In the genomic region with DNA sequence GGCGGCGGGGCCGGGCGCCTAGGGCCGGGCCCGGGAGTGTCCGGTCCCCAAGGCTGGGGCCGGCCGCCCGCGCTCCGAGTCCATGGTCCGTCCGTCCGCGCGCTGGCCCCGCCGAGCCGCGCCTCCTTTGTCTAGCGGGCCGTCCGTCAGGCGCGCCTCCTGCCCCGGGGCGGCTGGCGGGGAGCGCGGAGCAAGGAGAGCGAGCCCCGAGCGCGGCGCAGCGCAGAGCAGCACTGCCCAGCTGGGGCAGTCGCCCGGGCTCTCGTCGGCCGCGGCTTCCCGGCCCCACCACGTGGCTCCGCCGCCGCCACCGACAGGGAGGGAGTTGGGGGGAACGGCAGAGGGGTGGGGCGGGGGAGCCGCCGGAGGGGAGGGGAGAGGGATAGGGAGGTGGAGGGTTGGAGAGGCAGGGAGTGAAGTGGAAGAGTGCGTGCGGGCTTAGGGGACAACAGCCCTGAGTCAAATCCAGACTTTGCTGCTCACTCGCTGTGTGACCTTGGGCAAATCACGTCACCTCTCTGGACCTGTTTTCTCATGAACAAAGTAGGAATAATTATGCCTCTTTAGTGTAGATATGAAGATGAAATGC, we compare ENCODE assay signal across 9 cellular contexts. TPM values are rescaled to one million over a fixed set of nuclear protein-coding genes. Genes with fewer than 3 reads are reported as not detected.
DNase-seq lines count a peak whose midpoint lies in the region; ATAC-seq and TF ChIP-seq lines count a peak whose summit lies in the region.
"Had no signal": no experiment of that assay in that cellular context is flagged by ENCODE, and none has a peak within 500 bp of the region (broad histone marks: within the 10 kb centered on the region; RNA-seq: fewer than 3 reads in every experiment).

NKAIN1 (minus strand) TSS at position 235 of the 589 bp plus-strand sequence. CDS start 340 bp downstream, outside the sequence.

- H3K4me1 Mint-ChIP-seq in mesothelial cell of epicardium = peaks cover 14% of the 10 kb centered on the region

- H3K9me3 Mint-ChIP-seq in mesothelial cell of epicardium = no peaks in the 10 kb centered on the region

- H3K27me3 Mint-ChIP-seq in mesothelial cell of epicardium (ENCODE audit: low read depth) = peaks cover 46% of the 10 kb centered on the region

- H3K36me3 Mint-ChIP-seq in mesothelial cell of epicardium = no peaks in the 10 kb centered on the region

- H3K4me3 Mint-ChIP-seq in mesothelial cell of epicardium = peak within 1 kb of the TSS; percentile 85

- ATAC-seq in GM19324 (IDR thresholded peaks at IDR 0.05; ENCODE audit: low FRiP score, unreplicated experiment) (no peak), HG02884 (IDR thresholded peaks at IDR 0.05; ENCODE audit: unreplicated experiment) (no peak)

- DNase-seq in DMS 273 (lab: John Stamatoyannopoulos, UW; ENCODE audit: unreplicated experiment) (peak; percentile 78), DMS 273 treated with DMSO at 0.1 percent for 48 hours (lab: John Stamatoyannopoulos, UW) (no peak), NCI-H69 (lab: John Stamatoyannopoulos, UW) (peak; percentile 59), dermis blood vessel endothelial cell (peak; percentile 51), mesothelial cell of epicardium (ENCODE audit: low spot score in 2 of 2, unreplicated experiment in 2 of 2) (peak; percentile 49 to 70), NOMO-1 treated with dmso at 0.1 percent for 144 hours (lab: John Stamatoyannopoulos, UW; ENCODE audit: unreplicated experiment) (no peak)

- no peak for TF ChIP-seq CTCF in mesothelial cell of epicardium (IDR thresholded peaks at IDR 0.05; ENCODE audit: unreplicated experiment)

- H3K27ac Mint-ChIP-seq in mesothelial cell of epicardium = peak within 1 kb of the TSS; percentile 59

RNA-seq across cellular contexts. Expression of gene NKAIN1, which starts in this region (rescaled TPM):
- total RNA-seq in dermis blood vessel endothelial cell (0.70 TPM in 1 of 2 replicates, not detected in the other), mesothelial cell of epicardium (9.4 to 10.2 TPM (median 9.4 TPM) in 3 replicates)
- total RNA-seq: T-helper 1 cell treated with Interleukin-12 subunit alpha and Interleukin-12 subunit beta and Interleukin-4 antibody, amounts not matched to agents 30 ng/mL and 1 ng/mL, for 36 hours had no signal

Comparison
In these comparisons a context has a peak if more than half of its experiments do, and no peak if none do; other contexts are left out.
1. DNase-seq: peak in DMS 273 (single experiment), NCI-H69 (single experiment) and mesothelial cell of epicardium (2 of 2); none in DMS 273 treated with DMSO at 0.1 percent for 48 hours (single experiment) and NOMO-1 treated with dmso at 0.1 percent for 144 hours (single experiment).
2. Peak in DNase-seq in dermis blood vessel endothelial cell; RNA of the gene not detected or under 1 TPM.